ENCODE assay signal across 36 cellular contexts in genomic region chr2:25546852-25547251, GRCh38.
DNase-seq lines count a peak whose midpoint lies in the region; ATAC-seq, FAIRE-seq and TF ChIP-seq lines count a peak whose summit lies in the region.
"Had no signal": no experiment of that assay in that cellular context is flagged by ENCODE, and none has a peak within 500 bp of the region (broad histone marks: within the 10 kb centered on the region; RNA-seq: fewer than 3 reads in every experiment).

No MANE protein-coding gene starts in this region.

- no peak overlapping the region for H3K4me3 ChIP-seq in HepG2 (replicated peaks in 1 of 3; ENCODE audit: insufficient read depth in 1 of 3, low read depth in 2 of 3, low read length in 3 of 3)
- no peak overlapping the region for H3K4me3 ChIP-seq in right lobe of liver
- H3K4me3 ChIP-seq in GM12878, result no peak overlapping the region
- H3K4me3 ChIP-seq in stomach, result no peak overlapping the region
- H3K4me3 ChIP-seq: A549; BLaER1; BLaER1 treated with 17β-estradiol and CSF1 and Interleukin-3, amounts not matched to agents 10 nM and 100 nM had no signal

- H3K27ac ChIP-seq in HepG2 (ENCODE audit: extremely low read length, insufficient read depth, low read length) (no peak overlapping the region), right lobe of liver (no peak overlapping the region), GM12878 (ENCODE audit: control insufficient read depth, insufficient read depth) (no peak overlapping the region), stomach (no peak overlapping the region)
- H3K27ac ChIP-seq: A549; BLaER1; BLaER1 treated with 17β-estradiol and CSF1 and Interleukin-3, amounts not matched to agents 10 nM and 100 nM; C4-2B had no signal

- in situ Hi-C loops in HepG2 (cut with HindIII; ENCODE audit: extremely low pct_ligation_motif_present, low pct_unique_long_range_greater_than_20kb) (no loop called here), GM12878 (cut with MboI) (no loop called here)

- H3K79me2 ChIP-seq in HepG2 (ENCODE audit: insufficient read depth, low read length) (no peaks in the 10 kb centered on the region), GM12878 (ENCODE audit: control insufficient read depth, insufficient read depth, low read length) (no peaks in the 10 kb centered on the region)

- ATAC-seq in HepG2, result no peak
- ATAC-seq in right lobe of liver, result no peak
- ATAC-seq in WTC11, result no peak
- ATAC-seq in GM12878, result no peak
- ATAC-seq in natural killer cell, result no peak
- ATAC-seq: A549; CD8-positive, alpha-beta T cell had no signal

- intact Hi-C loops in activated CD4-positive, alpha-beta T cell treated with anti-CD3 and anti-CD28 coated beads, Interleukin-2, amount 10 ng/mL, durations not matched to agents 24 days and 14 days (cut with micrococcal nuclease), result no loop called here
- intact Hi-C loops in HepG2 (cut with micrococcal nuclease; ENCODE audit: unreplicated experiment) (no loop called here), right lobe of liver (cut with DNase I) (no loop called here), GM12878 (cut with micrococcal nuclease; ENCODE audit: unreplicated experiment) (no loop called here), natural killer cell (cut with micrococcal nuclease) (no loop called here), stomach (cut with DNase I; ENCODE audit: low total_unique reads) (no loop called here)

- peaks cover 4% of the 10 kb centered on the region for H3K36me3 Mint-ChIP-seq in activated CD4-positive, alpha-beta T cell treated with anti-CD3 and anti-CD28 coated beads, Interleukin-2, amount 10 ng/mL, durations not matched to agents 24 days and 14 days (ENCODE audit: low read depth)
- no peaks in the 10 kb centered on the region for H3K36me3 Mint-ChIP-seq in WTC11
- no peaks in the 10 kb centered on the region for H3K36me3 Mint-ChIP-seq in natural killer cell
- H3K36me3 Mint-ChIP-seq: CD14-positive monocyte had no signal

- CTCF ChIA-PET in HepG2 (lab: Yijun Ruan, JAX; ENCODE audit: low intra/inter-chr PET ratio, low total read pairs) (no interaction called here), WTC11 (lab: Charles Lee) (no interaction called here), GM12878 (lab: Yijun Ruan, JAX) (interaction anchor here (0.6 to 1.3 kb wide), 2 partner anchors 29 to 874 kb away, joined by 3 read pairs; no protein-coding TSS in a partner anchor)

- no peak overlapping the region for H3K9ac ChIP-seq in HepG2 (ENCODE audit: insufficient read depth, low read depth, low read length)
- no peak overlapping the region for H3K9ac ChIP-seq in GM12878 (ENCODE audit: control insufficient read depth, insufficient read depth, low read length)
- H3K9ac ChIP-seq: BLaER1; BLaER1 treated with 17β-estradiol and CSF1 and Interleukin-3, amounts not matched to agents 10 nM and 100 nM had no signal

- no peaks in the 10 kb centered on the region for H3K9me3 ChIP-seq in HepG2 (ENCODE audit: low read length)
- no peaks in the 10 kb centered on the region for H3K9me3 ChIP-seq in right lobe of liver
- no peaks in the 10 kb centered on the region for H3K9me3 ChIP-seq in GM12878 (replicated peaks; ENCODE audit: control insufficient read depth, insufficient read depth, low read length)
- no peaks in the 10 kb centered on the region for H3K9me3 ChIP-seq in stomach
- H3K9me3 ChIP-seq: A549; BE2C; BLaER1; BLaER1 treated with 17β-estradiol and CSF1 and Interleukin-3, amounts not matched to agents 10 nM and 100 nM; Caco-2 had no signal

- BruUV-seq in HepG2 (replicated peaks; lab: Mats Ljungman, UMichigan), result no TSS peak
- no TSS peak for BruUV-seq in GM12878 (replicated peaks; lab: Mats Ljungman, UMichigan)

- H3K36me3 ChIP-seq in HepG2 (replicated peaks in 1 of 2; ENCODE audit: control insufficient read depth in 1 of 2, insufficient read depth in 2 of 2, low read length in 2 of 2), result no peaks in the 10 kb centered on the region
- no peaks in the 10 kb centered on the region for H3K36me3 ChIP-seq in right lobe of liver
- H3K36me3 ChIP-seq in GM12878 (ENCODE audit: control insufficient read depth in 2 of 2, insufficient read depth in 2 of 2, low read length in 1 of 2), result no peaks in the 10 kb centered on the region
- no peaks in the 10 kb centered on the region for H3K36me3 ChIP-seq in stomach
- H3K36me3 ChIP-seq: BE2C; BLaER1; BLaER1 treated with 17β-estradiol and CSF1 and Interleukin-3, amounts not matched to agents 10 nM and 100 nM had no signal

- TF ChIP-seq CTCF in HepG2 (CRISPR knock-in tag; IDR thresholded peaks at IDR 0.05), result no peak
- no peak for TF ChIP-seq CTCF in right lobe of liver (IDR thresholded peaks at IDR 0.05)
- no peak for TF ChIP-seq CTCF in WTC11 (IDR thresholded peaks at IDR 0.05)
- TF ChIP-seq CTCF in GM12878 (IDR thresholded peaks at IDR 0.05 in 2 of 3, conservative IDR thresholded peaks at IDR 0.05 in 1 of 3; ENCODE audit: control insufficient read depth in 2 of 3, extremely low read depth in 1 of 3, insufficient read depth in 1 of 3, low read depth in 3 of 3, low read length in 3 of 3), result no peak
- no peak for TF ChIP-seq CTCF in natural killer cell (IDR thresholded peaks at IDR 0.05)
- no peak for TF ChIP-seq CTCF in stomach (IDR thresholded peaks at IDR 0.05)

- H2AFZ ChIP-seq in HepG2 (ENCODE audit: low read length) (no peak overlapping the region), GM12878 (ENCODE audit: control insufficient read depth, low read depth, low read length) (no peak overlapping the region)

- H3K4me2 ChIP-seq in HepG2 (ENCODE audit: low read depth, low read length), result no peak overlapping the region
- H3K4me2 ChIP-seq in GM12878 (ENCODE audit: control insufficient read depth, insufficient read depth), result no peak overlapping the region
- H3K4me2 ChIP-seq: A549; BLaER1; BLaER1 treated with 17β-estradiol and CSF1 and Interleukin-3, amounts not matched to agents 10 nM and 100 nM had no signal

- TF ChIP-seq POLR2A in HepG2 (IDR thresholded peaks at IDR 0.05; ENCODE audit: insufficient read depth in 1 of 2, low read depth in 2 of 2, low read length in 2 of 2), result no peak
- no peak for TF ChIP-seq POLR2A in right lobe of liver (IDR thresholded peaks at IDR 0.05)
- no peak for TF ChIP-seq POLR2A in GM12878 (IDR thresholded peaks at IDR 0.05; ENCODE audit: low read depth, low read length)
- TF ChIP-seq POLR2A in stomach (IDR thresholded peaks at IDR 0.05), result no peak

- no peak overlapping the region for H3K27ac Mint-ChIP-seq in activated CD4-positive, alpha-beta T cell treated with anti-CD3 and anti-CD28 coated beads, Interleukin-2, amount 10 ng/mL, durations not matched to agents 24 days and 14 days
- H3K27ac Mint-ChIP-seq in WTC11 (no peak overlapping the region), natural killer cell (no peak overlapping the region)
- H3K27ac Mint-ChIP-seq: B cell; CD14-positive monocyte; CD4-positive, alpha-beta memory T cell; CD4-positive, alpha-beta T cell; CD4-positive, CD25-positive, alpha-beta regulatory T cell; CD8-positive, alpha-beta T cell had no signal

- SMC1A ChIA-PET in GM12878 (lab: Charles Lee; ENCODE audit: uncharacterized antibody, unreplicated experiment), result interaction anchor here (0.6 to 1.3 kb wide), 3 partner anchors 37 to 1290 kb away, joined by 3 read pairs; no protein-coding TSS in a partner anchor

- H3K9me3 Mint-ChIP-seq in activated CD4-positive, alpha-beta T cell treated with anti-CD3 and anti-CD28 coated beads, Interleukin-2, amount 10 ng/mL, durations not matched to agents 24 days and 14 days, result no peaks in the 10 kb centered on the region
- H3K9me3 Mint-ChIP-seq in WTC11 (no peaks in the 10 kb centered on the region), natural killer cell (no peaks in the 10 kb centered on the region)
- H3K9me3 Mint-ChIP-seq: CD14-positive monocyte; CD4-positive, alpha-beta memory T cell; CD4-positive, alpha-beta T cell; CD4-positive, CD25-positive, alpha-beta regulatory T cell; CD8-positive, alpha-beta memory T cell; CD8-positive, alpha-beta T cell had no signal

- H3K27me3 ChIP-seq in HepG2 (ENCODE audit: control insufficient read depth in 1 of 2, insufficient read depth in 2 of 2, low read length in 2 of 2) (no peaks in the 10 kb centered on the region), right lobe of liver (no peaks in the 10 kb centered on the region), GM12878 (replicated peaks in 1 of 2; ENCODE audit: control insufficient read depth in 2 of 2, insufficient read depth in 2 of 2, low read length in 1 of 2) (no peaks in the 10 kb centered on the region), stomach (no peaks in the 10 kb centered on the region)
- H3K27me3 ChIP-seq: BE2C; BLaER1; BLaER1 treated with 17β-estradiol and CSF1 and Interleukin-3, amounts not matched to agents 10 nM and 100 nM had no signal

- peak; percentile 42 for DNase-seq in activated CD4-positive, alpha-beta T cell treated with anti-CD3 and anti-CD28 coated beads, Interleukin-2, amount 10 ng/mL, durations not matched to agents 24 days and 14 days
- DNase-seq in activated CD4-positive, alpha-beta T cell treated with anti-CD3 and anti-CD28 coated beads, Interleukin-2, amount 50 U/mL, for 48 hours, result no peak
- DNase-seq in HepG2 (ENCODE audit: low spot score), result no peak
- no peak for DNase-seq in right lobe of liver
- DNase-seq in WTC11 (ENCODE audit: low spot score), result no peak
- DNase-seq in GM12878 (ENCODE audit: low read depth, low spot score), result no peak
- no peak for DNase-seq in natural killer cell
- DNase-seq in stomach, result no peak
- DNase-seq: 8988T; ACHN; AML-193; BE2C; C1 segment of cervical spinal cord; Caco-2; Calu3; CD4-positive, alpha-beta memory T cell; CD4-positive, alpha-beta T cell; CD4-positive, CD25-positive, alpha-beta regulatory T cell; CD8-positive, alpha-beta memory T cell; CD8-positive, alpha-beta T cell; COR-L47; DMS 273 treated with DMSO at 0.1 percent for 48 hours; DMS153; DMS53; DMS79; DMS79 treated with DMSO at 0.1 percent for 48 hours; DND-41; EL had no signal

- H3K4me1 Mint-ChIP-seq in activated CD4-positive, alpha-beta T cell treated with anti-CD3 and anti-CD28 coated beads, Interleukin-2, amount 10 ng/mL, durations not matched to agents 24 days and 14 days, result peaks cover 10% of the 10 kb centered on the region
- no peaks in the 10 kb centered on the region for H3K4me1 Mint-ChIP-seq in WTC11
- no peaks in the 10 kb centered on the region for H3K4me1 Mint-ChIP-seq in natural killer cell
- H3K4me1 Mint-ChIP-seq: CD4-positive, alpha-beta memory T cell; CD4-positive, CD25-positive, alpha-beta regulatory T cell; CD8-positive, alpha-beta memory T cell had no signal

- POLR2A ChIA-PET in HepG2 (lab: Yijun Ruan, JAX), result no interaction called here
- POLR2A ChIA-PET in WTC11 (lab: Charles Lee), result no interaction called here
- POLR2A ChIA-PET in GM12878 (lab: Charles Lee), result interaction anchor here (0.7 kb wide), 1 partner anchor 1160 kb away, joined by 3 read pairs; no protein-coding TSS in a partner anchor

- H3K4me1 ChIP-seq in HepG2 (ENCODE audit: insufficient read depth, low read length) (peaks cover 7% of the 10 kb centered on the region; the same call in 1 of the 2 replicates), right lobe of liver (no peaks in the 10 kb centered on the region), GM12878 (ENCODE audit: control insufficient read depth, insufficient read depth, low read length) (peaks cover 4% of the 10 kb centered on the region; the same call in 1 of the 2 replicates), stomach (no peaks in the 10 kb centered on the region)
- H3K4me1 ChIP-seq: A549, Caco-2 had no signal

- no peaks in the 10 kb centered on the region for H4K20me1 ChIP-seq in HepG2 (ENCODE audit: insufficient read depth, low read length)
- no peaks in the 10 kb centered on the region for H4K20me1 ChIP-seq in GM12878 (ENCODE audit: control insufficient read depth, insufficient read depth)
- H4K20me1 ChIP-seq: BLaER1; BLaER1 treated with 17β-estradiol and CSF1 and Interleukin-3, amounts not matched to agents 10 nM and 100 nM had no signal

- 95% methylated on average over 3 of the region's 3 CpGs for WGBS in HepG2 (ENCODE audit: low lambda C conversion rate)
- WGBS in right lobe of liver (ENCODE audit: insufficient coverage, low coverage, low lambda C conversion rate, missing lambda C conversion rate), result 94% methylated on average over 3 of the region's 3 CpGs
- 96% methylated on average over 3 of the region's 3 CpGs for WGBS in GM12878 (ENCODE audit: insufficient coverage, insufficient replicate concordance, low lambda C conversion rate, missing lambda C conversion rate)
- WGBS in stomach, 5 donors, result 99 to 100% (median 99%) methylated on average over 3 of the region's 3 CpGs

- H3K4me3 Mint-ChIP-seq in activated CD4-positive, alpha-beta T cell treated with anti-CD3 and anti-CD28 coated beads, Interleukin-2, amount 10 ng/mL, durations not matched to agents 24 days and 14 days, result no peak overlapping the region
- no peak overlapping the region for H3K4me3 Mint-ChIP-seq in WTC11
- H3K4me3 Mint-ChIP-seq in natural killer cell, result no peak overlapping the region
- H3K4me3 Mint-ChIP-seq: B cell; CD14-positive monocyte; CD4-positive, alpha-beta memory T cell; CD4-positive, alpha-beta T cell; CD4-positive, CD25-positive, alpha-beta regulatory T cell; CD8-positive, alpha-beta memory T cell; CD8-positive, alpha-beta T cell had no signal

- RAD21 ChIA-PET in GM12878 (lab: Charles Lee; ENCODE audit: unreplicated experiment), result no interaction called here

- TF ChIP-seq RAD21 in HepG2 (CRISPR knock-in tag; IDR thresholded peaks at IDR 0.05) (no peak), GM12878 (IDR thresholded peaks at IDR 0.05; ENCODE audit: insufficient read depth, low read depth, low read length) (no peak)

- peak; percentile 39 for FAIRE-seq in HepG2 (lab: Jason Lieb, UNC)
- FAIRE-seq in GM12878 (lab: Jason Lieb, UNC), result no peak
- FAIRE-seq: A204.1, A549, D721Med had no signal

- TF ChIP-seq EP300 in HepG2 (IDR thresholded peaks at IDR 0.05; ENCODE audit: low read depth in 2 of 2, low read length in 2 of 2) (no peak), HepG2 (CRISPR knock-in tag; IDR thresholded peaks at IDR 0.05; ENCODE audit: borderline replicate concordance) (no peak), GM12878 (IDR thresholded peaks at IDR 0.05; ENCODE audit: borderline replicate concordance in 1 of 2, control insufficient read depth in 1 of 2, low read depth in 2 of 2, low read length in 2 of 2) (no peak), stomach (IDR thresholded peaks at IDR 0.05) (no peak)

- no peaks in the 10 kb centered on the region for H3K27me3 Mint-ChIP-seq in activated CD4-positive, alpha-beta T cell treated with anti-CD3 and anti-CD28 coated beads, Interleukin-2, amount 10 ng/mL, durations not matched to agents 24 days and 14 days
- H3K27me3 Mint-ChIP-seq in WTC11 (ENCODE audit: low read depth), result no peaks in the 10 kb centered on the region
- H3K27me3 Mint-ChIP-seq in natural killer cell (ENCODE audit: low read depth in 2 of 2), result no peaks in the 10 kb centered on the region
- H3K27me3 Mint-ChIP-seq: B cell; CD4-positive, alpha-beta memory T cell; CD4-positive, alpha-beta T cell; CD4-positive, CD25-positive, alpha-beta regulatory T cell; CD8-positive, alpha-beta memory T cell had no signal
